9 cellular contexts compared by ENCODE assay signal in genomic region chr3:51659942-51660341, GRCh38. TPM values are rescaled to one million over a fixed set of nuclear protein-coding genes. Genes with fewer than 3 reads are reported as not detected.
"Had no signal": no experiment of that assay in that cellular context is flagged by ENCODE, and none has a peak within 500 bp of the region (broad histone marks: within the 10 kb centered on the region; RNA-seq: fewer than 3 reads in every experiment).

No MANE protein-coding gene starts in this region.

- H3K4me2 ChIP-seq: GM23338 had no signal

- FAIRE-seq: H1, H54, HTR-8/SVneo had no signal

- H3K4me3 ChIP-seq: GM23338 had no signal

- ATAC-seq: GM23338 had no signal

- DNase-seq: H9, HCEC 1CT, KBM-7 had no signal

- H2AFZ ChIP-seq: GM23338 had no signal

RNA-seq across cellular contexts. Expression of gene GRM2, which starts 46.9 kb away (rescaled TPM):
- total RNA-seq: HT-29 had no signal
- polyA plus RNA-seq: IgD-negative memory B cell had no signal
